8 cellular contexts compared by ENCODE assay signal in the genomic region with DNA sequence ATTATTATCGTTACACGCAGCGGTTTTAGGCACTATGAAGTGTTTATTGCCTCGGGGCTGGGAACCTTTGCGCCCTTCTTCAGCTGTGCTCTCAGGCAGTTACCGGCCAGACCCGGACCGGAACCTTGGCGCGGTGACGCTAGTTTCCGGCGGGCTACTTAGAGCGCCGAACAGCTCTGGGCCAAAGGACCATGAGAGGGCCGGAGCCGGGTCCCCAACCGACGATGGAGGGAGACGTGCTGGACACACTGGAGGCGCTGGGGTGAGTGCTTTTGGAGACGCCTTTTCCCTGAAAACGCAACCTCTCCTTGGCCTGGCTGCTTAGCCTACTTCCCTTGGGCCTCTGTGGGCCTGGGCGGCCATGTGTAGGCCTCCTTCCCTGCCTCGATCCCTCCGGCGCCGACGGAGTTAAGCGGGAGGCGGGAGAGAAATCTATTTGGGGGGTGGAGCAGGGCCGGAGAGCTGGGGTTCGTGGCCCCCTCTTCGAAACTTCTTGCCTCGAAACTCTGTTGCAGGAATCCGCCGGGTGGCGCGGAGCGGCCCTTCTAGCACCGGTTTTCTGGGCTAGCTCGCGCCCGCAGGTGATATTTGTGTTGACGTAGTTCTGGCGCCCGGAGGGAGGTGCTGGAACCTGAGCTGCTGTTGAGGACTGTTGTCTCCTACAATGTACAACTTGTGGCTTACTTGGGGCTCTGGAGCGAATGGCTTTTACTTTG.
A peak's percentile ranks its signal among the peaks of the same experiment; 100 is the strongest.
DNase-seq lines count a peak whose midpoint lies in the region; ATAC-seq, FAIRE-seq and TF ChIP-seq lines count a peak whose summit lies in the region.

A gene (plus strand): TSS at position 157 of the 716 bp plus-strand sequence. CDS start 35 bp downstream, at position 192.

- H3K4me3 ChIP-seq in astrocyte of the spinal cord (ENCODE audit: low read depth, low read length): peak within 1 kb of the TSS; percentile 89
- H3K4me3 ChIP-seq in retinal pigment epithelial cell (ENCODE audit: low read length): peak within 1 kb of the TSS; percentile 94

- DNase-seq in GM18507 (ENCODE audit: extremely low spot score, insufficient read length, low read depth): peak; percentile 70
- DNase-seq in NCI-H1930 (lab: John Stamatoyannopoulos, UW): peak; percentile 47 to 77
- DNase-seq in T1000 (lab: John Stamatoyannopoulos, UW): peak; percentile 84
- peak; percentile 95 for DNase-seq in astrocyte of the spinal cord (ENCODE audit: low read depth, low spot score)
- peak; percentile 90 for DNase-seq in hippocampal formation (lab: John Stamatoyannopoulos, UW)
- DNase-seq in retinal pigment epithelial cell (ENCODE audit: low read depth): peak; percentile 56
- DNase-seq in cortex of kidney (lab: John Stamatoyannopoulos, UW): no peak

- peak; percentile 6 for TF ChIP-seq CTCF in astrocyte of the spinal cord (IDR thresholded peaks at IDR 0.05; ENCODE audit: low read depth, low read length)
- TF ChIP-seq CTCF in retinal pigment epithelial cell (conservative IDR thresholded peaks at IDR 0.05; ENCODE audit: low read depth, low read length): peak; percentile 17

- in situ Hi-C loops in astrocyte of the spinal cord (cut with HindIII; ENCODE audit: low sequenced_read_pairs): no loop called here

- peak; percentile 77 for FAIRE-seq in GM18507 (lab: Jason Lieb, UNC)

- ATAC-seq in HG02938 (IDR thresholded peaks at IDR 0.05; ENCODE audit: unreplicated experiment): peak; percentile 87
